In the genomic region with DNA sequence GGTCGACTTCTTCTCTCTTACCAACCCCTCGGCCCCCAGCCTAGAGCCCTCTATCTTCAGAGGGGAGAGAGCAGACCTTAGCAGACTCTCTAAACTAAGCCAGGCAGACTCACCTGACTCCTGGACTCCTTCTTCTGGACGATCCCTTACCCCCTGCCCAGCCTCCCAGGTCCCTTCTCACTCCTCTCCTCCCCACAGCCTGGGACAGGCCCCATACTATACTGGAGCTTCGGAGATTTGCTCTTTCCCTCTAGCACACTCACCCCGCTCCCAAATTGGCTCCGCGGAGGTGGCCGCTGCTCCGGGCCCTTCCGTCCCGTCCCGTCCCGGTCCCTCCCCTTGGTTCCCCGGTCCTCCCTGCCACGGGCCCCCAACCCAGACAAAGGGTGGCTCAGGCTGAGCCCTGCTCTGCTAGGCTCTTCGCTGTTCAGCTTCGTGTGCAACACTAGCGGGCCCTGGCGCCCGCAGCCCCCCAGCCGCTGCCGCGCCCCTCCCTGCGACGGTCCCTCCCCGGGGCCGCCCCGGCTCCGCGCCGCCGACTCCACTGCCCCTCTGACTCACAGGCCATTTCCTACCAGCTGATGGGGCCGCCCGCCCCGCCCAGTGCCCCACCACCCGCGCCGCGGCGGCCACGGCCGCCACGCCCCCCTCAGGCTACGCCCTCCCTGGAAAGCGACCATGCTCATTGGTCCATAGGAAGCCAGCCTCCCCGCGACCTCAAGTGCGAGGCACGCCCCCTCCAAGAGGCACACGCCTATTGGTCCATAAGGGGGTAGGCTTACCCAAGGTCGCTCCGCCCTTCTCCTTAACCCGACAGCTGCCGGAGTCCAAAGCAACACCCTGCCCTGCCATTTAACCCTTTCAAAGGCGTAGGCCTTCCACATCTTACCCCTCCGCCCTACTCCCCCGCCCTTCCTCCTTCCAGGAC, we compare ENCODE assay signal across 8 cellular contexts. TPM values are rescaled to one million over a fixed set of nuclear protein-coding genes. Genes with fewer than 3 reads are reported as not detected.
DNase-seq lines count a peak whose midpoint lies in the region; ATAC-seq and TF ChIP-seq lines count a peak whose summit lies in the region.

No MANE protein-coding gene starts in this region.

- WGBS in esophagus muscularis mucosa = 4% methylated on average over 20 of the region's 57 CpGs

- H3F3A ChIP-seq in PC-9 (ENCODE audit: insufficient read depth, low read depth) = peaks cover 3% of the 10 kb centered on the region; the same call in 1 of the 2 replicates

- peak; percentile 60 for TF ChIP-seq POLR2A in esophagus muscularis mucosa (IDR thresholded peaks at IDR 0.05; ENCODE audit: low read depth)

- H4K20me1 ChIP-seq in PC-9 (ENCODE audit: insufficient read depth) = no peaks in the 10 kb centered on the region

- TF ChIP-seq CTCF in PC-9 (conservative IDR thresholded peaks at IDR 0.05) (no peak), esophagus muscularis mucosa (IDR thresholded peaks at IDR 0.05) (no peak)

- DNase-seq in DMS114 treated with DMSO at 0.1 percent for 48 hours (lab: John Stamatoyannopoulos, UW; ENCODE audit: unreplicated experiment) (peak; percentile 92), KBM-7 (peak; percentile 95), PC-9 (peak; percentile 85 to 88), esophagus muscularis mucosa (ENCODE audit: extremely low spot score) (peak; percentile 99)
- peak; percentile 95 to 97 for DNase-seq in activated T-cell treated with anti-CD3 and anti-CD28 coated beads, Interleukin-2, amount 50 U/mL, for 48 hours
- peak; percentile 90 for DNase-seq in stimulated activated CD8-positive, alpha-beta memory T cell treated with anti-CD3 and anti-CD28 coated beads, Interleukin-7, amount 100 ng/mL, for 1 hour (ENCODE audit: low read depth in 2 of 2)

- H3K36me3 ChIP-seq in PC-9 (ENCODE audit: low read depth) (no peaks in the 10 kb centered on the region), esophagus muscularis mucosa (peaks cover 14 to 27% (median 25%) of the 10 kb centered on the region in 4 donors), muscle layer of colon (ENCODE audit: insufficient read depth, low read length) (peaks cover 26% of the 10 kb centered on the region)

- peak; percentile 65 for ATAC-seq in GM21723 (IDR thresholded peaks at IDR 0.05; ENCODE audit: unreplicated experiment)

- H3K9me3 ChIP-seq in PC-9 (ENCODE audit: insufficient read depth, low read depth) (no peaks in the 10 kb centered on the region), esophagus muscularis mucosa (no peaks in the 10 kb centered on the region), muscle layer of colon (ENCODE audit: low read length) (no peaks in the 10 kb centered on the region)

- H3K4me1 ChIP-seq in PC-9 (replicated peaks; ENCODE audit: insufficient read depth) (peaks cover 33% of the 10 kb centered on the region), esophagus muscularis mucosa (peaks cover 48 to 64% (median 57%) of the 10 kb centered on the region in 4 donors), muscle layer of colon (ENCODE audit: insufficient read depth, low read length) (peaks cover 49% of the 10 kb centered on the region)

- POLR2A ChIA-PET in PC-9 (lab: Charles Lee; ENCODE audit: unreplicated experiment) = interaction anchor here (0.6 kb wide), 1 partner anchor 1674 kb away, joined by 4 read pairs; no protein-coding TSS in a partner anchor

- no peaks in the 10 kb centered on the region for H3K9me2 ChIP-seq in PC-9 (ENCODE audit: insufficient read depth)

- TF ChIP-seq EP300 in esophagus muscularis mucosa (IDR thresholded peaks at IDR 0.05) = no peak

- in situ Hi-C loops in KBM-7 (cut with MboI; ENCODE audit: low pct_unique_long_range_greater_than_20kb, low sequenced_read_pairs) = loop anchor here (25.0 kb wide), 1 partner anchor 351 kb away; no protein-coding TSS in a partner anchor

- H3K79me2 ChIP-seq in PC-9 (ENCODE audit: low read depth) = 0 out of 2 replicates have a peak, but pooled peaks cover 4% of the 10 kb centered on the region

- peak overlapping the region; percentile 86 for H3K4me2 ChIP-seq in PC-9

- no TSS peak for BruUV-seq in PC-9 (replicated peaks; lab: Mats Ljungman, UMichigan)

- intact Hi-C loops in PC-9 (cut with micrococcal nuclease; ENCODE audit: unreplicated experiment) (loop anchor here (5.0 to 10.0 kb wide), 2 partner anchors 444 to 494 kb away; a partner anchor contains a TSS), esophagus muscularis mucosa (cut with DNase I) (loop anchor here (10.0 kb wide), 1 partner anchor 274 kb away; no protein-coding TSS in a partner anchor)

- H3K9ac ChIP-seq in muscle layer of colon (ENCODE audit: low read length) = peak overlapping the region; percentile 88

- H3K27ac ChIP-seq in PC-9 = no peak overlapping the region
- H3K27ac ChIP-seq in esophagus muscularis mucosa (replicated peaks in 1 of 4) = peak overlapping the region; percentile 89 to 94 (median 94)
- H3K27ac ChIP-seq in muscle layer of colon (ENCODE audit: low read depth, low read length) = peak overlapping the region; percentile 94

- CTCF ChIA-PET in PC-9 (lab: Charles Lee) = no interaction called here

- peak overlapping the region; percentile 86 for H2AFZ ChIP-seq in PC-9

- no peaks in the 10 kb centered on the region for H3K27me3 ChIP-seq in PC-9 (ENCODE audit: insufficient read depth, low read depth)
- no peaks in the 10 kb centered on the region for H3K27me3 ChIP-seq in esophagus muscularis mucosa
- no peaks in the 10 kb centered on the region for H3K27me3 ChIP-seq in muscle layer of colon (ENCODE audit: control insufficient read depth in 1 of 2, insufficient read depth in 2 of 2, low read length in 2 of 2)

- H3K4me3 ChIP-seq in PC-9 (peak overlapping the region; percentile 81), esophagus muscularis mucosa (peak overlapping the region; percentile 66 to 87 (median 83)), muscle layer of colon (ENCODE audit: low read depth in 1 of 2, low read length in 2 of 2) (peak overlapping the region; percentile 58 to 76)

RNA-seq across cellular contexts. Expression of a gene that starts 4.4 kb away (rescaled TPM):
- total RNA-seq in PC-9 (2021) = 7.1 and 10.5 TPM in 2 replicates
- 10 to 100 TPM; 16.2 to 26.4 (median 21.7) TPM for total RNA-seq in esophagus muscularis mucosa

RNA-seq across cellular contexts. Expression of a gene that starts 8.3 kb away (rescaled TPM):
- total RNA-seq in PC-9 (2021) (109 and 122 TPM in 2 replicates), esophagus muscularis mucosa (100 to 1,000 TPM; 108 to 130 (median 123) TPM)

RNA-seq across cellular contexts. Expression of a gene that starts 14.9 kb away (rescaled TPM):
- total RNA-seq in PC-9 (2021) = 18.2 and 20.3 TPM in 2 replicates
- 10 to 100 TPM in 2 of 4 donors, 1 to 10 TPM in 2; 9.1 to 12.5 (median 10.1) TPM for total RNA-seq in esophagus muscularis mucosa

RNA-seq across cellular contexts. Expression of a gene that starts 31.5 kb away (rescaled TPM):
- total RNA-seq in PC-9 (2021) (45.3 and 48.7 TPM in 2 replicates), esophagus muscularis mucosa (1 to 10 TPM; 2.2 to 9.4 (median 4.3) TPM)

RNA-seq across cellular contexts. Expression of a gene that starts 38.8 kb away (rescaled TPM):
- 200 and 216 TPM in 2 replicates for total RNA-seq in PC-9 (2021)
- 100 to 1,000 TPM; 129 to 185 (median 171) TPM for total RNA-seq in esophagus muscularis mucosa
